ENCODE assay signal across 22 cellular contexts in the genomic region with DNA sequence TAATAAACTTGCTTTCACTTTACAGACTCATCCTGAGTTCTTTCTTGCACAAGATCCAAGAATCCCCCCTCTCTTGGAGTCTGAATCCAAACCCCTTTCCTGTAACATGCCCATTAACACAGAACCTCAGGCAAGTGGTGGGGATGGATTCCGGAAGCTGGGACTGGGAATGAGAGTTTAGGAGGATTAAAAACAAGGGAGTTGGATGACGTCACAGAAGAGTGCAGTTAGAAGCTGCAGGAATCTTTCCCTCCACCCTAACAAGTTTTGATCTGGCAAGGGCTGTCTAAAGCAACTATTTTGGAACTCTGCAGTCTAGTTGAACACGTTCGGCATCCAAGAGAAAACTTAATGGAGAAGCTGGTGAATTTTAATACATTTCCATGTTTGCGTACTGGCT. TPM values are rescaled to one million over a fixed set of nuclear protein-coding genes. Genes with fewer than 3 reads are reported as not detected.
"Had no signal": no experiment of that assay in that cellular context is flagged by ENCODE, and none has a peak within 500 bp of the region (broad histone marks: within the 10 kb centered on the region; RNA-seq: fewer than 3 reads in every experiment).

No MANE protein-coding gene starts in this region.

- H3K4me3 ChIP-seq: esophagus squamous epithelium, thyroid gland had no signal

- FAIRE-seq: keratinocyte had no signal

- H3K4me1 ChIP-seq: thyroid gland had no signal

- DNase-seq: activated CD4-positive, alpha-beta T cell treated with anti-CD3 and anti-CD28 coated beads for 48 hours; activated CD4-positive, CD25-positive, alpha-beta regulatory T cell; activated CD8-positive, alpha-beta T cell treated with anti-CD3 and anti-CD28 coated beads, Interleukin-2, amount 10 ng/mL, durations not matched to agents 7 days and 5 days; activated naive CD4-positive, alpha-beta T cell treated with Interleukin-2 at 50 U/mL for 16 hours; activated naive CD8-positive, alpha-beta T cell treated with anti-CD3 and anti-CD28 coated beads, Interleukin-2, amount 10 ng/mL, durations not matched to agents 7 days and 5 days; activated T-cell treated with anti-CD3 and anti-CD28 coated beads, Interleukin-2, amount 50 U/mL, for 24 hours; amygdala; dermis blood vessel endothelial cell; effector memory CD4-positive, alpha-beta T cell; esophagus squamous epithelium; foreskin fibroblast; glutamatergic neuron; midbrain; nucleus accumbens; stimulated activated CD4-positive, alpha-beta T cell treated with anti-CD3 and anti-CD28 coated beads, Interleukin-12 subunit alpha, Interleukin-12 subunit beta, amount 100 ng/mL, for 4 hours; stimulated activated CD4-positive, alpha-beta T cell treated with anti-CD3 and anti-CD28 coated beads, Interleukin-1b, Interleukin-23, amount 100 ng/mL, for 48 hours; stimulated activated naive CD4-positive, alpha-beta T cell treated with Interleukin-2 at 50 U/mL for 16 hours; T-cell; thyroid gland had no signal

- ATAC-seq: activated CD8-positive, alpha-beta T cell treated with anti-CD3 and anti-CD28 coated beads, Interleukin-2, amount 10 ng/mL, durations not matched to agents 7 days and 5 days; T-cell had no signal

- H3K9me3 ChIP-seq: thyroid gland had no signal

- H3K36me3 ChIP-seq: esophagus squamous epithelium, thyroid gland had no signal

- H3K27me3 ChIP-seq: thyroid gland had no signal

- H3K27ac ChIP-seq: esophagus squamous epithelium, thyroid gland had no signal

RNA-seq across cellular contexts. Expression of a gene that starts 51.9 kb away (rescaled TPM):
- total RNA-seq: activated CD8-positive, alpha-beta T cell treated with anti-CD3 and anti-CD28 coated beads, Interleukin-2, amount 10 ng/mL, durations not matched to agents 7 days and 5 days; activated naive CD8-positive, alpha-beta T cell treated with anti-CD3 and anti-CD28 coated beads, Interleukin-2, amount 10 ng/mL, durations not matched to agents 7 days and 5 days; activated T-helper 2 cell treated with anti-CD3 and anti-CD28 coated beads, Interferon-gamma antibody, Interleukin-2, Interleukin-4, amounts not matched to agents 10 μg/mL and 5 μg/mL and 100 μg/mL, durations not matched to agents 14 hours and 24 hours and 36 hours; dermis blood vessel endothelial cell; renal cortical epithelial cell; T-cell had no signal
- polyA plus RNA-seq: keratinocyte had no signal
